In the genomic region with DNA sequence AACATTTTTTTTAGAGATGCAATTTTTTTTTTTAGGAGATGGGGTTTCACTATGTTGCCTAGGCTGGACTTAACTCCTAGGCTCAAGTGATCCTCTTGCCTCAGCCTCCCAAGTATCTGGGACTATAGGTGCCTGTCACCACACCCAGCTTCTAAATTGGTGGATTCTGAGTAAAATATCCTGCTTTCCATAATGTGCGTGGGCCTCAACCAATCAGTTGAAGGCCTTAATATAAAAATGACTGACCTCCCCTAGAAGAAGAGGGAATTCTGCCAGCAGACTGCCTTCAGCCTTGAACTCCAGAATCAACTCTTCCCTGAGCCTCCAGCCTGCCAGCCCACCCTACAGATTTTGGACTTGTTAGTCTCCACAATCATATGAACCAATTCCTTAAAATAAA, we compare ENCODE assay signal across 32 cellular contexts.
"Had no signal": no experiment of that assay in that cellular context is flagged by ENCODE, and none has a peak within 500 bp of the region (broad histone marks: within the 10 kb centered on the region; RNA-seq: fewer than 3 reads in every experiment).

No MANE protein-coding gene starts in this region.

- ATAC-seq: SK-N-SH treated with all-trans-retinoic acid at 6 μM for 48 hours had no signal

- H3K27ac ChIP-seq: ascending aorta, cardiac muscle cell, Peyer's patch, VCaP had no signal

- H3K9me3 Mint-ChIP-seq: activated CD4-positive, alpha-beta memory T cell treated with anti-CD3 and anti-CD28 coated beads, Interleukin-2, amount 10 ng/mL, durations not matched to agents 7 days and 5 days; activated naive CD4-positive, alpha-beta T cell treated with anti-CD3 and anti-CD28 coated beads, Interleukin-2, amount 10 ng/mL, durations not matched to agents 7 days and 5 days; activated T-helper 1 cell treated with anti-CD3 and anti-CD28 coated beads, Interleukin-12 subunit alpha, Interleukin-12 subunit beta, Interleukin-2, Interleukin-4 antibody, amounts not matched to agents 30 ng/mL and 10 ng/mL and 1 ng/mL, durations not matched to agents 14 hours and 24 hours and 36 hours had no signal

- H3K9me3 ChIP-seq: ascending aorta, Peyer's patch had no signal

- H3K4me1 ChIP-seq: ascending aorta, Peyer's patch had no signal

- H3K4me3 ChIP-seq: ascending aorta, cardiac muscle cell, Peyer's patch had no signal

- H3K36me3 ChIP-seq: cardiac muscle cell had no signal

- H3K27ac Mint-ChIP-seq: activated CD4-positive, alpha-beta memory T cell treated with anti-CD3 and anti-CD28 coated beads, Interleukin-2, amount 10 ng/mL, durations not matched to agents 7 days and 5 days; activated naive CD4-positive, alpha-beta T cell treated with anti-CD3 and anti-CD28 coated beads, Interleukin-2, amount 10 ng/mL, durations not matched to agents 7 days and 5 days; activated naive CD8-positive, alpha-beta T cell treated with anti-CD3 and anti-CD28 coated beads, Interleukin-2, amount 10 ng/mL, durations not matched to agents 7 days and 5 days; activated T-helper 1 cell treated with anti-CD3 and anti-CD28 coated beads, Interleukin-12 subunit alpha, Interleukin-12 subunit beta, Interleukin-2, Interleukin-4 antibody, amounts not matched to agents 30 ng/mL and 10 ng/mL and 1 ng/mL, durations not matched to agents 14 hours and 24 hours and 36 hours had no signal

- H3K4me3 Mint-ChIP-seq: activated CD4-positive, alpha-beta memory T cell treated with anti-CD3 and anti-CD28 coated beads, Interleukin-2, amount 10 ng/mL, durations not matched to agents 7 days and 5 days; activated naive CD4-positive, alpha-beta T cell treated with anti-CD3 and anti-CD28 coated beads, Interleukin-2, amount 10 ng/mL, durations not matched to agents 7 days and 5 days; activated naive CD8-positive, alpha-beta T cell treated with anti-CD3 and anti-CD28 coated beads, Interleukin-2, amount 10 ng/mL, durations not matched to agents 7 days and 5 days; activated T-helper 1 cell treated with anti-CD3 and anti-CD28 coated beads, Interleukin-12 subunit alpha, Interleukin-12 subunit beta, Interleukin-2, Interleukin-4 antibody, amounts not matched to agents 30 ng/mL and 10 ng/mL and 1 ng/mL, durations not matched to agents 14 hours and 24 hours and 36 hours had no signal

- DNase-seq: activated CD4-positive, alpha-beta memory T cell treated with anti-CD3 and anti-CD28 coated beads, Interleukin-2, amount 10 ng/mL, durations not matched to agents 7 days and 5 days; activated CD4-positive, alpha-beta T cell treated with anti-CD3 and anti-CD28 coated beads for 1 hour; activated CD4-positive, alpha-beta T cell treated with anti-CD3 and anti-CD28 coated beads for 48 hours; activated CD4-positive, CD25-positive, alpha-beta regulatory T cell; activated effector memory CD4-positive, alpha-beta T cell treated with Interleukin-2 at 50 U/mL for 16 hours; activated naive CD4-positive, alpha-beta T cell treated with anti-CD3 and anti-CD28 coated beads, Interleukin-2, amount 10 ng/mL, durations not matched to agents 7 days and 5 days; activated naive CD8-positive, alpha-beta T cell treated with anti-CD3 and anti-CD28 coated beads, Interleukin-2, amount 10 ng/mL, durations not matched to agents 7 days and 5 days; activated T-cell treated with anti-CD3 and anti-CD28 coated beads, Interleukin-2, amount 50 U/mL, for 1 hour; amygdala; Karpas-422; KBM-7; NCI-H1105; NCI-H1417 treated with DMSO at 0.1 percent for 48 hours; NCI-H187 treated with DMSO at 0.1 percent for 48 hours; NCI-H2081; NCI-H226; NCI-H446 treated with DMSO at 0.1 percent for 48 hours; NCI-H524; NCI-H69; NCI-H82; Peyer's patch; RPMI8226; SHP77 treated with DMSO at 0.1 percent for 48 hours; SW 1271; T-helper 1 cell; T-helper 2 cell; T-helper 9 cell had no signal

- H3K27me3 ChIP-seq: ascending aorta, cardiac muscle cell, Peyer's patch had no signal

- H3K27me3 Mint-ChIP-seq: activated CD4-positive, alpha-beta memory T cell treated with anti-CD3 and anti-CD28 coated beads, Interleukin-2, amount 10 ng/mL, durations not matched to agents 7 days and 5 days; activated naive CD4-positive, alpha-beta T cell treated with anti-CD3 and anti-CD28 coated beads, Interleukin-2, amount 10 ng/mL, durations not matched to agents 7 days and 5 days; activated naive CD8-positive, alpha-beta T cell treated with anti-CD3 and anti-CD28 coated beads, Interleukin-2, amount 10 ng/mL, durations not matched to agents 7 days and 5 days had no signal
